Comparison of ENCODE assay signal across 10 cellular contexts in genomic region chr15:40567111-40567510, GRCh38. TPM values are rescaled to one million over a fixed set of nuclear protein-coding genes. Genes with fewer than 3 reads are reported as not detected.
DNase-seq lines count a peak whose midpoint lies in the region; ATAC-seq, FAIRE-seq and TF ChIP-seq lines count a peak whose summit lies in the region.
"Had no signal": no experiment of that assay in that cellular context is flagged by ENCODE, and none has a peak within 500 bp of the region (broad histone marks: within the 10 kb centered on the region; RNA-seq: fewer than 3 reads in every experiment).

No MANE protein-coding gene starts in this region.

- TF ChIP-seq CTCF in HL-60 (IDR thresholded peaks at IDR 0.05; ENCODE audit: insufficient read depth, low read length) (peak; percentile 63), HepG2 (CRISPR knock-in tag; IDR thresholded peaks at IDR 0.05) (peak; percentile 81)

- H3K4me3 ChIP-seq in HL-60 (replicated peaks; ENCODE audit: insufficient read depth, low read length) = no peak overlapping the region
- H3K4me3 ChIP-seq in HepG2 (replicated peaks in 1 of 3; ENCODE audit: insufficient read depth in 1 of 3, low read depth in 2 of 3, low read length in 3 of 3) = peak overlapping the region; percentile 11 to 61 (median 29); a peak in 3 of 6 replicates

- peak; percentile 58 for DNase-seq in DMS53 (lab: John Stamatoyannopoulos, UW)
- peak in 1 of 2 experiments; percentile 60 for DNase-seq in HL-60 (ENCODE audit: low read depth in 1 of 2, low spot score in 1 of 2)
- DNase-seq in UCSD-AML1 (lab: John Stamatoyannopoulos, UW; ENCODE audit: unreplicated experiment) = peak; percentile 40
- DNase-seq in HepG2 (ENCODE audit: low spot score) = peak; percentile 58
- DNase-seq in iPS-NIHi7 (ENCODE audit: extremely low spot score) = no peak
- DNase-seq: left colon, T-cell had no signal

- H3K79me2 ChIP-seq in HepG2 (ENCODE audit: insufficient read depth, low read length) = peaks cover 31% of the 10 kb centered on the region

- H3K9me3 ChIP-seq in HepG2 (ENCODE audit: low read length) = no peaks in the 10 kb centered on the region

- H4K20me1 ChIP-seq in HepG2 (ENCODE audit: insufficient read depth, low read length) = no peaks in the 10 kb centered on the region

- peak overlapping the region; percentile 97 for H2AFZ ChIP-seq in HepG2 (ENCODE audit: low read length)

- TF ChIP-seq EP300 in HepG2 (IDR thresholded peaks at IDR 0.05; ENCODE audit: low read depth in 2 of 2, low read length in 2 of 2) = no peak
- TF ChIP-seq EP300 in HepG2 (CRISPR knock-in tag; IDR thresholded peaks at IDR 0.05; ENCODE audit: borderline replicate concordance) = no peak

- TF ChIP-seq RAD21 in HepG2 (CRISPR knock-in tag; IDR thresholded peaks at IDR 0.05) = 0 out of 2 replicates have a peak, but pooled peaks have one; percentile 13

- BruUV-seq in HepG2 (replicated peaks; lab: Mats Ljungman, UMichigan) = no TSS peak

- H3K4me1 ChIP-seq in HepG2 (ENCODE audit: insufficient read depth, low read length) = peaks cover 66% of the 10 kb centered on the region

- peak; percentile 44 for FAIRE-seq in HepG2 (lab: Jason Lieb, UNC)

- in situ Hi-C loops in HepG2 (cut with HindIII; ENCODE audit: extremely low pct_ligation_motif_present, low pct_unique_long_range_greater_than_20kb) = no loop called here

- peak overlapping the region; percentile 51 for H3K9ac ChIP-seq in HepG2 (ENCODE audit: insufficient read depth, low read depth, low read length)

- H3K27me3 ChIP-seq in HL-60 (ENCODE audit: insufficient read depth, poor library complexity, severe bottlenecking) (no peaks in the 10 kb centered on the region), HepG2 (ENCODE audit: control insufficient read depth in 1 of 2, insufficient read depth in 2 of 2, low read length in 2 of 2) (no peaks in the 10 kb centered on the region; a peak in 1 of 5 replicates)

- POLR2A ChIA-PET in HepG2 (lab: Yijun Ruan, JAX) = no interaction called here

- H3K4me2 ChIP-seq in HepG2 (ENCODE audit: low read depth, low read length) = peak overlapping the region; percentile 96

- ATAC-seq in HepG2 (peak; percentile 49), GM21529 (IDR thresholded peaks at IDR 0.05; ENCODE audit: unreplicated experiment) (no peak), GM18498 (IDR thresholded peaks at IDR 0.05; ENCODE audit: unreplicated experiment) (no peak), HG03571 (IDR thresholded peaks at IDR 0.05; ENCODE audit: unreplicated experiment) (no peak)
- ATAC-seq: left colon, T-cell had no signal

- intact Hi-C loops in HepG2 (cut with micrococcal nuclease; ENCODE audit: unreplicated experiment) = loop anchor here (1.0 to 5.0 kb wide), 2 partner anchors 25 to 195 kb away; partner anchors contain the start of gene GCHFR

- H3K36me3 ChIP-seq in HepG2 (replicated peaks in 1 of 2; ENCODE audit: control insufficient read depth in 1 of 2, insufficient read depth in 2 of 2, low read length in 2 of 2) = peaks cover 3 to 5% of the 10 kb centered on the region in 2 experiments; a peak in 3 of 5 replicates

- CTCF ChIA-PET in HepG2 (lab: Yijun Ruan, JAX; ENCODE audit: low intra/inter-chr PET ratio, low total read pairs) = no interaction called here

- 1% methylated on average over 7 of the region's 7 CpGs for WGBS in HepG2 (ENCODE audit: low lambda C conversion rate)

- TF ChIP-seq POLR2A in HepG2 (IDR thresholded peaks at IDR 0.05; ENCODE audit: insufficient read depth in 1 of 2, low read depth in 2 of 2, low read length in 2 of 2) = no peak

- no peak overlapping the region for H3K27ac ChIP-seq in HL-60 (replicated peaks)
- no peak overlapping the region for H3K27ac ChIP-seq in HepG2 (ENCODE audit: extremely low read length, insufficient read depth, low read length)

RNA-seq across cellular contexts. Expression of gene RPUSD2, which starts 2.0 kb away (rescaled TPM):
- 14.5 and 18.8 TPM in 2 replicates for total RNA-seq in HepG2 (2016; rRNA removed; fragmentation: Illumina TruSeq; extraction: Trizol)
- 2.9 and 3.0 TPM in 2 replicates for total RNA-seq in HepG2 (2016; cell fraction: cytosol; rRNA removed; fragmentation: Illumina TruSeq; extraction: Trizol; ENCODE audit: low read depth)
- total RNA-seq in HepG2 (2016; cell fraction: insoluble cytoplasmic fraction; rRNA removed; fragmentation: Illumina TruSeq; extraction: Trizol) = 15.5 and 15.8 TPM in 2 replicates
- 4.9 and 5.5 TPM in 2 replicates for total RNA-seq in HepG2 (2016; cell fraction: membrane; rRNA removed; fragmentation: Illumina TruSeq; extraction: Trizol)
- 7.0 and 7.2 TPM in 2 replicates for total RNA-seq in HepG2 (2016; cell fraction: nucleus; rRNA removed; fragmentation: Illumina TruSeq; extraction: Trizol)
- 8.6 and 9.8 TPM in 2 replicates for polyA plus RNA-seq in HepG2 (2011; rRNA removed)
- 8.2 and 9.4 TPM in 2 replicates for polyA plus RNA-seq in HepG2 (2011; cell fraction: cytosol; rRNA removed)
- 3.9 and 4.4 TPM in 2 replicates for polyA plus RNA-seq in HepG2 (2011; cell fraction: nucleus; rRNA removed)
- polyA plus RNA-seq in HepG2 (2012) = 5.9 and 6.6 TPM in 2 replicates
- 2.0 and 2.8 TPM in 2 replicates for polyA plus RNA-seq in HepG2 (2016; cell fraction: cytosol; fragmentation: Illumina TruSeq; extraction: Trizol; ENCODE audit: low read depth)
- polyA plus RNA-seq in HepG2 (2016; cell fraction: insoluble cytoplasmic fraction; fragmentation: Illumina TruSeq; extraction: Trizol; ENCODE audit: low read depth) = 16.4 and 19.6 TPM in 2 replicates
- 2.8 TPM in 2 replicates for polyA plus RNA-seq in HepG2 (2016; cell fraction: membrane; fragmentation: Illumina TruSeq; extraction: Trizol; ENCODE audit: low read depth)
- polyA plus RNA-seq in HepG2 (2016; cell fraction: nucleus; fragmentation: Illumina TruSeq; extraction: Trizol; ENCODE audit: insufficient read depth, low read depth) = 10.3 and 12.6 TPM in 2 replicates
- polyA minus RNA-seq in HepG2 (2011; rRNA and poly(A)+ RNA removed; ENCODE audit: low replicate concordance) = 17.0 and 44.9 TPM in 2 replicates
- 4.4 and 6.0 TPM in 2 replicates for polyA minus RNA-seq in HepG2 (2011; cell fraction: cytosol; rRNA and poly(A)+ RNA removed)
- 5.8 and 6.1 TPM in 2 replicates for polyA minus RNA-seq in HepG2 (2011; cell fraction: nucleus; rRNA and poly(A)+ RNA removed)

RNA-seq across cellular contexts. Expression of gene CCDC32, which starts 2.3 kb away (rescaled TPM):
- total RNA-seq in HepG2 (2016; rRNA removed; fragmentation: Illumina TruSeq; extraction: Trizol) = 23.2 and 26.3 TPM in 2 replicates
- 3.1 and 3.3 TPM in 2 replicates for total RNA-seq in HepG2 (2016; cell fraction: cytosol; rRNA removed; fragmentation: Illumina TruSeq; extraction: Trizol; ENCODE audit: low read depth)
- 20.5 and 28.7 TPM in 2 replicates for total RNA-seq in HepG2 (2016; cell fraction: insoluble cytoplasmic fraction; rRNA removed; fragmentation: Illumina TruSeq; extraction: Trizol)
- total RNA-seq in HepG2 (2016; cell fraction: membrane; rRNA removed; fragmentation: Illumina TruSeq; extraction: Trizol) = 5.6 and 8.7 TPM in 2 replicates
- total RNA-seq in HepG2 (2016; cell fraction: nucleus; rRNA removed; fragmentation: Illumina TruSeq; extraction: Trizol) = 13.2 and 14.8 TPM in 2 replicates
- 6.6 and 10.8 TPM in 2 replicates for polyA plus RNA-seq in HepG2 (2011; rRNA removed)
- 14.2 and 21.1 TPM in 2 replicates for polyA plus RNA-seq in HepG2 (2011; cell fraction: cytosol; rRNA removed)
- polyA plus RNA-seq in HepG2 (2011; cell fraction: nucleus; rRNA removed) = 2.8 and 8.6 TPM in 2 replicates
- polyA plus RNA-seq in HepG2 (2012) = 11.8 and 14.4 TPM in 2 replicates
- polyA plus RNA-seq in HepG2 (2016; cell fraction: cytosol; fragmentation: Illumina TruSeq; extraction: Trizol; ENCODE audit: low read depth) = 1.9 and 2.4 TPM in 2 replicates
- polyA plus RNA-seq in HepG2 (2016; cell fraction: insoluble cytoplasmic fraction; fragmentation: Illumina TruSeq; extraction: Trizol; ENCODE audit: low read depth) = 24.5 and 29.8 TPM in 2 replicates
- 3.8 and 4.4 TPM in 2 replicates for polyA plus RNA-seq in HepG2 (2016; cell fraction: membrane; fragmentation: Illumina TruSeq; extraction: Trizol; ENCODE audit: low read depth)
- polyA plus RNA-seq in HepG2 (2016; cell fraction: nucleus; fragmentation: Illumina TruSeq; extraction: Trizol; ENCODE audit: insufficient read depth, low read depth) = 13.5 and 15.0 TPM in 2 replicates
- 6.2 and 20.2 TPM in 2 replicates for polyA minus RNA-seq in HepG2 (2011; rRNA and poly(A)+ RNA removed; ENCODE audit: low replicate concordance)
- polyA minus RNA-seq in HepG2 (2011; cell fraction: cytosol; rRNA and poly(A)+ RNA removed) = 2.2 and 3.0 TPM in 2 replicates
- 11.7 and 16.2 TPM in 2 replicates for polyA minus RNA-seq in HepG2 (2011; cell fraction: nucleus; rRNA and poly(A)+ RNA removed)

RNA-seq across cellular contexts. Expression of gene KNL1, which starts 26.9 kb away (rescaled TPM):
- total RNA-seq in HepG2 (2016; rRNA removed; fragmentation: Illumina TruSeq; extraction: Trizol) = 21.4 and 34.5 TPM in 2 replicates
- total RNA-seq in HepG2 (2016; cell fraction: cytosol; rRNA removed; fragmentation: Illumina TruSeq; extraction: Trizol; ENCODE audit: low read depth) = 3.5 and 3.7 TPM in 2 replicates
- 20.6 and 35.0 TPM in 2 replicates for total RNA-seq in HepG2 (2016; cell fraction: insoluble cytoplasmic fraction; rRNA removed; fragmentation: Illumina TruSeq; extraction: Trizol)
- 4.5 and 7.0 TPM in 2 replicates for total RNA-seq in HepG2 (2016; cell fraction: membrane; rRNA removed; fragmentation: Illumina TruSeq; extraction: Trizol)
- total RNA-seq in HepG2 (2016; cell fraction: nucleus; rRNA removed; fragmentation: Illumina TruSeq; extraction: Trizol) = 32.4 and 33.6 TPM in 2 replicates
- 6.1 and 8.0 TPM in 2 replicates for polyA plus RNA-seq in HepG2 (2011; rRNA removed)
- 2.0 and 3.8 TPM in 2 replicates for polyA plus RNA-seq in HepG2 (2011; cell fraction: cytosol; rRNA removed)
- polyA plus RNA-seq in HepG2 (2011; cell fraction: nucleus; rRNA removed) = 3.9 and 5.0 TPM in 2 replicates
- 9.1 and 16.9 TPM in 2 replicates for polyA plus RNA-seq in HepG2 (2012)
- polyA plus RNA-seq in HepG2 (2016; cell fraction: cytosol; fragmentation: Illumina TruSeq; extraction: Trizol; ENCODE audit: low read depth) = 1.1 and 1.3 TPM in 2 replicates
- polyA plus RNA-seq in HepG2 (2016; cell fraction: insoluble cytoplasmic fraction; fragmentation: Illumina TruSeq; extraction: Trizol; ENCODE audit: low read depth) = 17.5 and 17.9 TPM in 2 replicates
- polyA plus RNA-seq in HepG2 (2016; cell fraction: membrane; fragmentation: Illumina TruSeq; extraction: Trizol; ENCODE audit: low read depth) = 2.7 and 3.5 TPM in 2 replicates
- polyA plus RNA-seq in HepG2 (2016; cell fraction: nucleus; fragmentation: Illumina TruSeq; extraction: Trizol; ENCODE audit: insufficient read depth, low read depth) = 28.1 and 29.9 TPM in 2 replicates
- polyA minus RNA-seq in HepG2 (2011; rRNA and poly(A)+ RNA removed; ENCODE audit: low replicate concordance) = 3.9 and 18.6 TPM in 2 replicates
- polyA minus RNA-seq in HepG2 (2011; cell fraction: cytosol; rRNA and poly(A)+ RNA removed) = 9.1 and 12.3 TPM in 2 replicates
- polyA minus RNA-seq in HepG2 (2011; cell fraction: nucleus; rRNA and poly(A)+ RNA removed) = 28.5 and 29.7 TPM in 2 replicates
